ENCODE assay signal across 22 cellular contexts in the genomic region with DNA sequence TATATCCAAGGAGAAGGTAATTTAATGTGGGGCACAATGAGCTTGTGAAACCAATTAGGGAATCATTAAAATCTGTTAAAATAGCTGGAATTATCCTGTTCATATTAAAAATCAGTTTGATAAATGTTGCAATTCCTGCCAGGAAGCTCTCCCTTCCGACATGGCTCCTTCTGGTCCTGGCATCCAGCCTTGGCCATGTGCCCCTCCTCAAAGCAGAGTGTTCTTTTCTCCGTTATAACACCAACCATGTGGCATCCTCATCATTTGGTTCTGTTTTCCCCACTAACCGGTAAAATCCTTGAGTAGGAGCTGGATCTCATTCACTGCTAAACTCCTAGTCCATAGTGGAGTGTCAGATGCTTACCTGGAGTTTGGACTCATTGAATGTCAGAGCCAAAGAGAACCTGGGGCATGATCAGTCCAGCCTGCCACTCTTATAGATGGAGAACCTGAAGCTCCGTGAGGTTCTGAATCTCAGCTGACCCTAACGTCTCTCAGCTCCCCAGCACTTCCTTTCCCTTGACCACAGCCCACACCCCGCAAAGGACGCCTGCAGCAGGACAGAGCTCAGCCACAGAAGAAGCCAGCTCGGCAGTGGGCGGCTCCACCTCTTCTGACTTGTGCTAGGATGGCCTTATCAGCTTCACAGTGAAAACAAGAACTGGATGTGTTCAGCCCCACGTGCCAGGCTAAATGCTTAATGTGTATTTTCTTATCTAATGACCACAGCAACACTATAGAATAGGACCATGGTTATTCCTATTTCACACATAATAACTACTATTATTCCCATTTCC.
DNase-seq lines count a peak whose midpoint lies in the region; TF ChIP-seq lines count a peak whose summit lies in the region.
"Had no signal": no experiment of that assay in that cellular context is flagged by ENCODE, and none has a peak within 500 bp of the region (broad histone marks: within the 10 kb centered on the region; RNA-seq: fewer than 3 reads in every experiment).

No MANE protein-coding gene starts in this region.

- H3K27ac Mint-ChIP-seq in activated CD4-positive, alpha-beta T cell treated with anti-CD3 and anti-CD28 coated beads, Interleukin-2, amount 10 ng/mL, durations not matched to agents 24 days and 14 days: no peak overlapping the region
- H3K27ac Mint-ChIP-seq: activated CD4-positive, alpha-beta memory T cell treated with anti-CD3 and anti-CD28 coated beads, Interleukin-2, amount 10 ng/mL, durations not matched to agents 7 days and 5 days; activated naive CD8-positive, alpha-beta T cell; CD14-positive monocyte had no signal

- TF ChIP-seq CTCF in thyroid gland (IDR thresholded peaks at IDR 0.05): no peak

- no peaks in the 10 kb centered on the region for H3K9me3 ChIP-seq in thyroid gland
- H3K9me3 ChIP-seq: Peyer's patch, transverse colon had no signal

- no peaks in the 10 kb centered on the region for H3K9me3 Mint-ChIP-seq in activated CD4-positive, alpha-beta T cell treated with anti-CD3 and anti-CD28 coated beads, Interleukin-2, amount 10 ng/mL, durations not matched to agents 24 days and 14 days
- H3K9me3 Mint-ChIP-seq: activated CD4-positive, alpha-beta memory T cell treated with anti-CD3 and anti-CD28 coated beads, Interleukin-2, amount 10 ng/mL, durations not matched to agents 7 days and 5 days had no signal

- H3K4me3 Mint-ChIP-seq in activated CD4-positive, alpha-beta T cell treated with anti-CD3 and anti-CD28 coated beads, Interleukin-2, amount 10 ng/mL, durations not matched to agents 24 days and 14 days: no peak overlapping the region
- H3K4me3 Mint-ChIP-seq: activated CD4-positive, alpha-beta memory T cell treated with anti-CD3 and anti-CD28 coated beads, Interleukin-2, amount 10 ng/mL, durations not matched to agents 7 days and 5 days; activated naive CD8-positive, alpha-beta T cell; activated T-cell treated with anti-CD3 and anti-CD28 coated beads, Interleukin-2, amount 50 U/mL, for 4 hours; CD14-positive monocyte had no signal

- no peaks in the 10 kb centered on the region for H3K27me3 ChIP-seq in thyroid gland
- H3K27me3 ChIP-seq: Peyer's patch, transverse colon had no signal

- H3K27ac ChIP-seq in thyroid gland: peak overlapping the region; percentile 22 to 52 (median 34)
- H3K27ac ChIP-seq: 22Rv1, parathyroid adenoma, Peyer's patch, transverse colon had no signal

- H3K36me3 ChIP-seq in thyroid gland: no peaks in the 10 kb centered on the region
- H3K36me3 ChIP-seq: Peyer's patch, transverse colon had no signal

- WGBS in thyroid gland, 2 donors: 56 to 64% methylated on average over 10 of the region's 10 CpGs

- no peaks in the 10 kb centered on the region for H3K36me3 Mint-ChIP-seq in activated CD4-positive, alpha-beta T cell treated with anti-CD3 and anti-CD28 coated beads, Interleukin-2, amount 10 ng/mL, durations not matched to agents 24 days and 14 days (ENCODE audit: low read depth)
- H3K36me3 Mint-ChIP-seq: CD14-positive monocyte had no signal

- H3K27me3 Mint-ChIP-seq in activated CD4-positive, alpha-beta T cell treated with anti-CD3 and anti-CD28 coated beads, Interleukin-2, amount 10 ng/mL, durations not matched to agents 24 days and 14 days: peaks cover 2% of the 10 kb centered on the region

- TF ChIP-seq POLR2A in thyroid gland (IDR thresholded peaks at IDR 0.05): no peak

- no peaks in the 10 kb centered on the region for H3K4me1 Mint-ChIP-seq in activated CD4-positive, alpha-beta T cell treated with anti-CD3 and anti-CD28 coated beads, Interleukin-2, amount 10 ng/mL, durations not matched to agents 24 days and 14 days
- H3K4me1 Mint-ChIP-seq: activated CD4-positive, alpha-beta memory T cell treated with anti-CD3 and anti-CD28 coated beads, Interleukin-2, amount 10 ng/mL, durations not matched to agents 7 days and 5 days had no signal

- no peak overlapping the region for H3K4me3 ChIP-seq in thyroid gland (replicated peaks in 1 of 3)
- H3K4me3 ChIP-seq: Peyer's patch, skin epidermis, transverse colon had no signal

- intact Hi-C loops in activated CD4-positive, alpha-beta T cell treated with anti-CD3 and anti-CD28 coated beads, Interleukin-2, amount 10 ng/mL, durations not matched to agents 24 days and 14 days (cut with micrococcal nuclease): no loop called here
- intact Hi-C loops in thyroid gland (cut with DNase I): no loop called here

- peaks cover 7 to 12% of the 10 kb centered on the region in 2 donors for H3K4me1 ChIP-seq in thyroid gland
- H3K4me1 ChIP-seq: parathyroid adenoma, Peyer's patch, transverse colon had no signal

- peak; percentile 36 for DNase-seq in activated CD4-positive, alpha-beta T cell treated with anti-CD3 and anti-CD28 coated beads, Interleukin-2, amount 10 ng/mL, durations not matched to agents 24 days and 14 days
- no peak for DNase-seq in activated CD4-positive, alpha-beta T cell treated with anti-CD3 and anti-CD28 coated beads for 1 hour
- DNase-seq in cerebellum (ENCODE audit: low spot score) (peak; percentile 58), iris pigment epithelial cell (ENCODE audit: low read depth) (peak; percentile 45), thyroid gland (peak; percentile 46 to 51), middle frontal gyrus (ENCODE audit: extremely low spot score, low spot score) (no peak)
- no peak for DNase-seq in activated effector memory CD4-positive, alpha-beta T cell treated with anti-CD3 and anti-CD28 coated beads, Interleukin-2, amount 50 U/mL, for 16 hours
- DNase-seq in activated T-cell treated with anti-CD3 and anti-CD28 coated beads, Interleukin-2, amount 50 U/mL, for 48 hours: no peak
- DNase-seq: activated CD4-positive, alpha-beta memory T cell treated with anti-CD3 and anti-CD28 coated beads, Interleukin-2, amount 10 ng/mL, durations not matched to agents 7 days and 5 days; activated T-cell treated with anti-CD3 and anti-CD28 coated beads, Interleukin-2, amount 50 U/mL, for 4 hours; H7; hypothalamus; KBM-7; NCI-H2029 treated with DMSO at 0.1 percent for 48 hours; NCI-H526 treated with DMSO at 0.1 percent for 48 hours; Peyer's patch; transverse colon had no signal

Comparison
In these comparisons a context has a peak if more than half of its experiments do, and no peak if none do; other contexts are left out.
1. DNase-seq: peak in activated CD4-positive, alpha-beta T cell treated with anti-CD3 and anti-CD28 coated beads, Interleukin-2, amount 10 ng/mL, durations not matched to agents 24 days and 14 days (single experiment), cerebellum (single experiment), iris pigment epithelial cell (single experiment) and thyroid gland (2 of 2); none in activated CD4-positive, alpha-beta T cell treated with anti-CD3 and anti-CD28 coated beads for 1 hour (single experiment), activated effector memory CD4-positive, alpha-beta T cell treated with anti-CD3 and anti-CD28 coated beads, Interleukin-2, amount 50 U/mL, for 16 hours (single experiment), middle frontal gyrus (single experiment) and activated T-cell treated with anti-CD3 and anti-CD28 coated beads, Interleukin-2, amount 50 U/mL, for 48 hours (0 of 2).